In the genomic region with DNA sequence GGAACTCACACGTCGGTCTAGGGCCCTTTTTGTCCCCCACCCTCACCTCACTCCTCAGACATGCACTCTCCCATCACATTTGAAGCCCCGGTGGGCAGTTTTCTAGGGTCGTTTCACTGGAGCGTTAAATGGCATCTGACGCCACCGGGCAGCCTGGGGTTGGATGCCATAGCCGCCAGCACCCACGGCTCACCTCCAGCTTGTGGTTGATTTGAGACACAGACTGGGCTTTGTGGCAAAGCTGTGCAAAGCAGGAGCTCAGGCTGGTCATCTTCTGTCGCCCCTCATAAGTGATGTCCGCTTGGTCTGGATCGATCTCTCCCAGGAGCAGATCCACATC, we compare ENCODE assay signal across 1 cellular context.
TF ChIP-seq lines count a peak whose summit lies in the region.

No MANE protein-coding gene starts in this region.

TF ChIP-seq in GM12878, 131 proteins besides CTCF, POLR2A, EP300 and RAD21:
- TF ChIP-seq, protein P1, sequence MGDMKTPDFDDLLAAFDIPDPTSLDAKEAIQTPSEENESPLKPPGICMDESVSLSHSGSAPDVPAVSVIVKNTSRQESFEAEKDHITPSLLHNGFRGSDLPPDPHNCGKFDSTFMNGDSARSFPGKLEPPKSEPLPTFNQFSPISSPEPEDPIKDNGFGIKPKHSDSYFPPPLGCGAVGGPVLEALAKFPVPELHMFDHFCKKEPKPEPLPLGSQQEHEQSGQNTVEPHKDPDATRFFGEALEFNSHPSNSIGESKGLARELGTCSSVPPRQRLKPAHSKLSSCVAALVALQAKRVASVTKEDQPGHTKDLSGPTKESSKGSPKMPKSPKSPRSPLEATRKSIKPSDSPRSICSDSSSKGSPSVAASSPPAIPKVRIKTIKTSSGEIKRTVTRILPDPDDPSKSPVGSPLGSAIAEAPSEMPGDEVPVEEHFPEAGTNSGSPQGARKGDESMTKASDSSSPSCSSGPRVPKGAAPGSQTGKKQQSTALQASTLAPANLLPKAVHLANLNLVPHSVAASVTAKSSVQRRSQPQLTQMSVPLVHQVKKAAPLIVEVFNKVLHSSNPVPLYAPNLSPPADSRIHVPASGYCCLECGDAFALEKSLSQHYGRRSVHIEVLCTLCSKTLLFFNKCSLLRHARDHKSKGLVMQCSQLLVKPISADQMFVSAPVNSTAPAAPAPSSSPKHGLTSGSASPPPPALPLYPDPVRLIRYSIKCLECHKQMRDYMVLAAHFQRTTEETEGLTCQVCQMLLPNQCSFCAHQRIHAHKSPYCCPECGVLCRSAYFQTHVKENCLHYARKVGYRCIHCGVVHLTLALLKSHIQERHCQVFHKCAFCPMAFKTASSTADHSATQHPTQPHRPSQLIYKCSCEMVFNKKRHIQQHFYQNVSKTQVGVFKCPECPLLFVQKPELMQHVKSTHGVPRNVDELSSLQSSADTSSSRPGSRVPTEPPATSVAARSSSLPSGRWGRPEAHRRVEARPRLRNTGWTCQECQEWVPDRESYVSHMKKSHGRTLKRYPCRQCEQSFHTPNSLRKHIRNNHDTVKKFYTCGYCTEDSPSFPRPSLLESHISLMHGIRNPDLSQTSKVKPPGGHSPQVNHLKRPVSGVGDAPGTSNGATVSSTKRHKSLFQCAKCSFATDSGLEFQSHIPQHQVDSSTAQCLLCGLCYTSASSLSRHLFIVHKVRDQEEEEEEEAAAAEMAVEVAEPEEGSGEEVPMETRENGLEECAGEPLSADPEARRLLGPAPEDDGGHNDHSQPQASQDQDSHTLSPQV (IDR thresholded peaks at IDR 0.05) = no peak
- TF ChIP-seq, protein P2, sequence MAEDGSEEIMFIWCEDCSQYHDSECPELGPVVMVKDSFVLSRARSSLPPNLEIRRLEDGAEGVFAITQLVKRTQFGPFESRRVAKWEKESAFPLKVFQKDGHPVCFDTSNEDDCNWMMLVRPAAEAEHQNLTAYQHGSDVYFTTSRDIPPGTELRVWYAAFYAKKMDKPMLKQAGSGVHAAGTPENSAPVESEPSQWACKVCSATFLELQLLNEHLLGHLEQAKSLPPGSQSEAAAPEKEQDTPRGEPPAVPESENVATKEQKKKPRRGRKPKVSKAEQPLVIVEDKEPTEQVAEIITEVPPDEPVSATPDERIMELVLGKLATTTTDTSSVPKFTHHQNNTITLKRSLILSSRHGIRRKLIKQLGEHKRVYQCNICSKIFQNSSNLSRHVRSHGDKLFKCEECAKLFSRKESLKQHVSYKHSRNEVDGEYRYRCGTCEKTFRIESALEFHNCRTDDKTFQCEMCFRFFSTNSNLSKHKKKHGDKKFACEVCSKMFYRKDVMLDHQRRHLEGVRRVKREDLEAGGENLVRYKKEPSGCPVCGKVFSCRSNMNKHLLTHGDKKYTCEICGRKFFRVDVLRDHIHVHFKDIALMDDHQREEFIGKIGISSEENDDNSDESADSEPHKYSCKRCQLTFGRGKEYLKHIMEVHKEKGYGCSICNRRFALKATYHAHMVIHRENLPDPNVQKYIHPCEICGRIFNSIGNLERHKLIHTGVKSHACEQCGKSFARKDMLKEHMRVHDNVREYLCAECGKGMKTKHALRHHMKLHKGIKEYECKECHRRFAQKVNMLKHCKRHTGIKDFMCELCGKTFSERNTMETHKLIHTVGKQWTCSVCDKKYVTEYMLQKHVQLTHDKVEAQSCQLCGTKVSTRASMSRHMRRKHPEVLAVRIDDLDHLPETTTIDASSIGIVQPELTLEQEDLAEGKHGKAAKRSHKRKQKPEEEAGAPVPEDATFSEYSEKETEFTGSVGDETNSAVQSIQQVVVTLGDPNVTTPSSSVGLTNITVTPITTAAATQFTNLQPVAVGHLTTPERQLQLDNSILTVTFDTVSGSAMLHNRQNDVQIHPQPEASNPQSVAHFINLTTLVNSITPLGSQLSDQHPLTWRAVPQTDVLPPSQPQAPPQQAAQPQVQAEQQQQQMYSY (CRISPR knock-in tag; IDR thresholded peaks at IDR 0.05) = no peak
- no peak for TF ChIP-seq SP1 (IDR thresholded peaks at IDR 0.05; ENCODE audit: low read depth, low read length)
- TF ChIP-seq NR2C2 (IDR thresholded peaks at IDR 0.05; ENCODE audit: borderline replicate concordance, control insufficient read depth, insufficient read length, low read depth) = no peak
- TF ChIP-seq, protein P3, sequence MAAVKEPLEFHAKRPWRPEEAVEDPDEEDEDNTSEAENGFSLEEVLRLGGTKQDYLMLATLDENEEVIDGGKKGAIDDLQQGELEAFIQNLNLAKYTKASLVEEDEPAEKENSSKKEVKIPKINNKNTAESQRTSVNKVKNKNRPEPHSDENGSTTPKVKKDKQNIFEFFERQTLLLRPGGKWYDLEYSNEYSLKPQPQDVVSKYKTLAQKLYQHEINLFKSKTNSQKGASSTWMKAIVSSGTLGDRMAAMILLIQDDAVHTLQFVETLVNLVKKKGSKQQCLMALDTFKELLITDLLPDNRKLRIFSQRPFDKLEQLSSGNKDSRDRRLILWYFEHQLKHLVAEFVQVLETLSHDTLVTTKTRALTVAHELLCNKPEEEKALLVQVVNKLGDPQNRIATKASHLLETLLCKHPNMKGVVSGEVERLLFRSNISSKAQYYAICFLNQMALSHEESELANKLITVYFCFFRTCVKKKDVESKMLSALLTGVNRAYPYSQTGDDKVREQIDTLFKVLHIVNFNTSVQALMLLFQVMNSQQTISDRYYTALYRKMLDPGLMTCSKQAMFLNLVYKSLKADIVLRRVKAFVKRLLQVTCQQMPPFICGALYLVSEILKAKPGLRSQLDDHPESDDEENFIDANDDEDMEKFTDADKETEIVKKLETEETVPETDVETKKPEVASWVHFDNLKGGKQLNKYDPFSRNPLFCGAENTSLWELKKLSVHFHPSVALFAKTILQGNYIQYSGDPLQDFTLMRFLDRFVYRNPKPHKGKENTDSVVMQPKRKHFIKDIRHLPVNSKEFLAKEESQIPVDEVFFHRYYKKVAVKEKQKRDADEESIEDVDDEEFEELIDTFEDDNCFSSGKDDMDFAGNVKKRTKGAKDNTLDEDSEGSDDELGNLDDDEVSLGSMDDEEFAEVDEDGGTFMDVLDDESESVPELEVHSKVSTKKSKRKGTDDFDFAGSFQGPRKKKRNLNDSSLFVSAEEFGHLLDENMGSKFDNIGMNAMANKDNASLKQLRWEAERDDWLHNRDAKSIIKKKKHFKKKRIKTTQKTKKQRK (IDR thresholded peaks at IDR 0.05; ENCODE audit: low read depth, low read length) = no peak
- no peak for TF ChIP-seq EED (IDR thresholded peaks at IDR 0.05; ENCODE audit: low read depth)
- no peak for TF ChIP-seq TBL1XR1 (IDR thresholded peaks at IDR 0.05; ENCODE audit: low read depth, low read length)
- TF ChIP-seq YY1 (IDR thresholded peaks at IDR 0.05; ENCODE audit: low read depth, low read length) = no peak
- no peak for TF ChIP-seq NFYA (IDR thresholded peaks at IDR 0.05; ENCODE audit: borderline replicate concordance, low read depth, low read length)
- TF ChIP-seq BRCA1 (IDR thresholded peaks at IDR 0.05; ENCODE audit: low read depth, low read length) = no peak
- TF ChIP-seq, protein P4, sequence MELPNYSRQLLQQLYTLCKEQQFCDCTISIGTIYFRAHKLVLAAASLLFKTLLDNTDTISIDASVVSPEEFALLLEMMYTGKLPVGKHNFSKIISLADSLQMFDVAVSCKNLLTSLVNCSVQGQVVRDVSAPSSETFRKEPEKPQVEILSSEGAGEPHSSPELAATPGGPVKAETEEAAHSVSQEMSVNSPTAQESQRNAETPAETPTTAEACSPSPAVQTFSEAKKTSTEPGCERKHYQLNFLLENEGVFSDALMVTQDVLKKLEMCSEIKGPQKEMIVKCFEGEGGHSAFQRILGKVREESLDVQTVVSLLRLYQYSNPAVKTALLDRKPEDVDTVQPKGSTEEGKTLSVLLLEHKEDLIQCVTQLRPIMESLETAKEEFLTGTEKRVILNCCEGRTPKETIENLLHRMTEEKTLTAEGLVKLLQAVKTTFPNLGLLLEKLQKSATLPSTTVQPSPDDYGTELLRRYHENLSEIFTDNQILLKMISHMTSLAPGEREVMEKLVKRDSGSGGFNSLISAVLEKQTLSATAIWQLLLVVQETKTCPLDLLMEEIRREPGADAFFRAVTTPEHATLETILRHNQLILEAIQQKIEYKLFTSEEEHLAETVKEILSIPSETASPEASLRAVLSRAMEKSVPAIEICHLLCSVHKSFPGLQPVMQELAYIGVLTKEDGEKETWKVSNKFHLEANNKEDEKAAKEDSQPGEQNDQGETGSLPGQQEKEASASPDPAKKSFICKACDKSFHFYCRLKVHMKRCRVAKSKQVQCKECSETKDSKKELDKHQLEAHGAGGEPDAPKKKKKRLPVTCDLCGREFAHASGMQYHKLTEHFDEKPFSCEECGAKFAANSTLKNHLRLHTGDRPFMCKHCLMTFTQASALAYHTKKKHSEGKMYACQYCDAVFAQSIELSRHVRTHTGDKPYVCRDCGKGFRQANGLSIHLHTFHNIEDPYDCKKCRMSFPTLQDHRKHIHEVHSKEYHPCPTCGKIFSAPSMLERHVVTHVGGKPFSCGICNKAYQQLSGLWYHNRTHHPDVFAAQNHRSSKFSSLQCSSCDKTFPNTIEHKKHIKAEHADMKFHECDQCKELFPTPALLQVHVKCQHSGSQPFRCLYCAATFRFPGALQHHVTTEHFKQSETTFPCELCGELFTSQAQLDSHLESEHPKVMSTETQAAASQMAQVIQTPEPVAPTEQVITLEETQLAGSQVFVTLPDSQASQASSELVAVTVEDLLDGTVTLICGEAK (IDR thresholded peaks at IDR 0.05; ENCODE audit: borderline replicate concordance) = no peak
- TF ChIP-seq NR2F1 (conservative IDR thresholded peaks at IDR 0.05) = no peak
- TF ChIP-seq, protein P5, sequence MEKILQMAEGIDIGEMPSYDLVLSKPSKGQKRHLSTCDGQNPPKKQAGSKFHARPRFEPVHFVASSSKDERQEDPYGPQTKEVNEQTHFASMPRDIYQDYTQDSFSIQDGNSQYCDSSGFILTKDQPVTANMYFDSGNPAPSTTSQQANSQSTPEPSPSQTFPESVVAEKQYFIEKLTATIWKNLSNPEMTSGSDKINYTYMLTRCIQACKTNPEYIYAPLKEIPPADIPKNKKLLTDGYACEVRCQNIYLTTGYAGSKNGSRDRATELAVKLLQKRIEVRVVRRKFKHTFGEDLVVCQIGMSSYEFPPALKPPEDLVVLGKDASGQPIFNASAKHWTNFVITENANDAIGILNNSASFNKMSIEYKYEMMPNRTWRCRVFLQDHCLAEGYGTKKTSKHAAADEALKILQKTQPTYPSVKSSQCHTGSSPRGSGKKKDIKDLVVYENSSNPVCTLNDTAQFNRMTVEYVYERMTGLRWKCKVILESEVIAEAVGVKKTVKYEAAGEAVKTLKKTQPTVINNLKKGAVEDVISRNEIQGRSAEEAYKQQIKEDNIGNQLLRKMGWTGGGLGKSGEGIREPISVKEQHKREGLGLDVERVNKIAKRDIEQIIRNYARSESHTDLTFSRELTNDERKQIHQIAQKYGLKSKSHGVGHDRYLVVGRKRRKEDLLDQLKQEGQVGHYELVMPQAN (conservative IDR thresholded peaks at IDR 0.05) = no peak
